10 cellular contexts compared by ENCODE assay signal in genomic region chr3:101836907-101837598, GRCh38. TPM values are rescaled to one million over a fixed set of nuclear protein-coding genes. Genes with fewer than 3 reads are reported as not detected.
DNase-seq lines count a peak whose midpoint lies in the region; ATAC-seq, FAIRE-seq and TF ChIP-seq lines count a peak whose summit lies in the region.
"Had no signal": no experiment of that assay in that cellular context is flagged by ENCODE, and none has a peak within 500 bp of the region (broad histone marks: within the 10 kb centered on the region; RNA-seq: fewer than 3 reads in every experiment).

No MANE protein-coding gene starts in this region.

- peak overlapping the region; percentile 56 for H3K4me2 ChIP-seq in GM12878 (ENCODE audit: control insufficient read depth, insufficient read depth)

- H3K79me2 ChIP-seq in GM12878 (ENCODE audit: control insufficient read depth, insufficient read depth, low read length): peaks cover 95% of the 10 kb centered on the region

- H3K9me3 ChIP-seq in GM12878 (replicated peaks; ENCODE audit: control insufficient read depth, insufficient read depth, low read length): peaks cover 1% of the 10 kb centered on the region; the same call in 1 of the 3 replicates

- TF ChIP-seq CTCF in GM12865 (IDR thresholded peaks at IDR 0.05; ENCODE audit: insufficient read depth, low read depth, low read length, missing control alignments) (no peak), GM12878 (IDR thresholded peaks at IDR 0.05 in 2 of 3, conservative IDR thresholded peaks at IDR 0.05 in 1 of 3; ENCODE audit: control insufficient read depth in 2 of 3, extremely low read depth in 1 of 3, insufficient read depth in 1 of 3, low read depth in 3 of 3, low read length in 3 of 3) (no peak)
- TF ChIP-seq CTCF in activated CD8-positive, alpha-beta T cell treated with anti-CD3 and anti-CD28 coated beads for 36 hours (IDR thresholded peaks at IDR 0.05): no peak

- H3K27me3 Mint-ChIP-seq in activated CD8-positive, alpha-beta T cell treated with anti-CD3 and anti-CD28 coated beads for 36 hours: no peaks in the 10 kb centered on the region
- H3K27me3 Mint-ChIP-seq in activated naive CD4-positive, alpha-beta T cell treated with anti-CD3 and anti-CD28 coated beads, Interleukin-2, amount 10 ng/mL, durations not matched to agents 7 days and 5 days: no peaks in the 10 kb centered on the region

- WGBS in GM12878 (ENCODE audit: insufficient coverage, insufficient replicate concordance, low lambda C conversion rate, missing lambda C conversion rate): 0% methylated on average over 2 of the region's 2 CpGs

- no peak overlapping the region for H3K4me3 Mint-ChIP-seq in activated CD8-positive, alpha-beta T cell treated with anti-CD3 and anti-CD28 coated beads for 36 hours
- H3K4me3 Mint-ChIP-seq in activated naive CD4-positive, alpha-beta T cell treated with anti-CD3 and anti-CD28 coated beads, Interleukin-2, amount 10 ng/mL, durations not matched to agents 7 days and 5 days: no peak overlapping the region

- peaks cover 57% of the 10 kb centered on the region for H3K36me3 Mint-ChIP-seq in activated CD8-positive, alpha-beta T cell treated with anti-CD3 and anti-CD28 coated beads for 36 hours (ENCODE audit: low read depth)
- peaks cover 33% of the 10 kb centered on the region for H3K36me3 Mint-ChIP-seq in activated naive CD4-positive, alpha-beta T cell treated with anti-CD3 and anti-CD28 coated beads, Interleukin-2, amount 10 ng/mL, durations not matched to agents 7 days and 5 days

- TF ChIP-seq POLR2A in GM12878 (IDR thresholded peaks at IDR 0.05; ENCODE audit: low read depth, low read length): no peak

- FAIRE-seq in GM12878 (lab: Jason Lieb, UNC): no peak

- H3K4me1 ChIP-seq in GM12878 (ENCODE audit: control insufficient read depth, insufficient read depth, low read length): peaks cover 41% of the 10 kb centered on the region

- H3K36me3 ChIP-seq in GM12878 (ENCODE audit: control insufficient read depth in 2 of 2, insufficient read depth in 2 of 2, low read length in 1 of 2): peaks cover 0 to 15% of the 10 kb centered on the region in 2 experiments; a peak in 2 of 4 replicates

- RAD21 ChIA-PET in GM12878 (lab: Charles Lee; ENCODE audit: unreplicated experiment): interaction anchor here (0.7 to 2.7 kb wide), 8 partner anchors 10 to 392 kb away, joined by 3 to 18 read pairs (median 6); no protein-coding TSS in a partner anchor

- SMC1A ChIA-PET in GM12878 (lab: Charles Lee; ENCODE audit: uncharacterized antibody, unreplicated experiment): interaction anchor here (0.8 to 3.9 kb wide), 6 partner anchors 10 to 391 kb away, joined by 3 to 23 read pairs (median 4); partner anchors contain the start of gene NFKBIZ

- ATAC-seq in GM12878: peak; percentile 35
- no peak for ATAC-seq in activated CD8-positive, alpha-beta T cell treated with anti-CD3 and anti-CD28 coated beads for 36 hours
- no peak for ATAC-seq in HG02840 (IDR thresholded peaks at IDR 0.05; ENCODE audit: low FRiP score, unreplicated experiment)

- in situ Hi-C loops in GM12878 (cut with MboI): no loop called here

- H3K4me3 ChIP-seq in GM12865 (ENCODE audit: low read depth, low read length) (peak overlapping the region; percentile 29), GM12878 (peak overlapping the region; percentile 32; the same call in 1 of the 2 replicates)

- no peak for DNase-seq in GM12865 (ENCODE audit: low read depth)
- DNase-seq in M059J (ENCODE audit: low read depth): peak; percentile 89
- DNase-seq in GM12878 (ENCODE audit: low read depth, low spot score): no peak
- DNase-seq in myocyte (ENCODE audit: low read depth): peak; percentile 40
- DNase-seq in activated CD8-positive, alpha-beta T cell treated with anti-CD3 and anti-CD28 coated beads for 36 hours: no peak
- DNase-seq in SK-N-DZ (ENCODE audit: low spot score): no peak
- DNase-seq in activated naive CD4-positive, alpha-beta T cell treated with anti-CD3 and anti-CD28 coated beads, Interleukin-2, amount 10 ng/mL, durations not matched to agents 7 days and 5 days: no peak
- DNase-seq: activated T-cell treated with anti-CD3 and anti-CD28 coated beads, Interleukin-2, amount 50 U/mL, for 1 hour; NCI-H187 had no signal

- H2AFZ ChIP-seq in GM12878 (ENCODE audit: control insufficient read depth, low read depth, low read length): no peak overlapping the region

- 0 out of 2 replicates have a peak overlapping the region, but pooled peaks have one; percentile 27 for H3K27ac ChIP-seq in GM12878 (ENCODE audit: control insufficient read depth, insufficient read depth)

- intact Hi-C loops in GM12878 (cut with micrococcal nuclease; ENCODE audit: unreplicated experiment): no loop called here
- intact Hi-C loops in activated CD8-positive, alpha-beta T cell treated with anti-CD3 and anti-CD28 coated beads for 36 hours (cut with micrococcal nuclease): no loop called here

- peak in 1 of 2 experiments; percentile 19; a peak in 1 of 4 replicates for TF ChIP-seq EP300 in GM12878 (IDR thresholded peaks at IDR 0.05; ENCODE audit: borderline replicate concordance in 1 of 2, control insufficient read depth in 1 of 2, low read depth in 2 of 2, low read length in 2 of 2)

- H3K4me1 Mint-ChIP-seq in activated CD8-positive, alpha-beta T cell treated with anti-CD3 and anti-CD28 coated beads for 36 hours (ENCODE audit: low read depth): peaks cover 64% of the 10 kb centered on the region
- H3K4me1 Mint-ChIP-seq in activated naive CD4-positive, alpha-beta T cell treated with anti-CD3 and anti-CD28 coated beads, Interleukin-2, amount 10 ng/mL, durations not matched to agents 7 days and 5 days: peaks cover 41% of the 10 kb centered on the region

- POLR2A ChIA-PET in GM12878 (lab: Charles Lee): interaction anchor here (0.7 to 6.0 kb wide), 7 partner anchors 10 to 101 kb away, joined by 3 to 40 read pairs (median 4); partner anchors contain the start of gene NFKBIZ
- POLR2A ChIA-PET in activated CD8-positive, alpha-beta T cell treated with anti-CD3 and anti-CD28 coated beads for 36 hours (lab: Charles Lee): no interaction called here

- H3K9ac ChIP-seq in GM12878 (ENCODE audit: control insufficient read depth, insufficient read depth, low read length): peak overlapping the region; percentile 30; the same call in 1 of the 2 replicates

- H3K27me3 ChIP-seq in GM12878 (replicated peaks in 1 of 2; ENCODE audit: control insufficient read depth in 2 of 2, insufficient read depth in 2 of 2, low read length in 1 of 2): no peaks in the 10 kb centered on the region

- 0 out of 2 replicates have a peak, but pooled peaks cover 3% of the 10 kb centered on the region for H4K20me1 ChIP-seq in GM12878 (ENCODE audit: control insufficient read depth, insufficient read depth)

- no peak overlapping the region for H3K27ac Mint-ChIP-seq in activated CD8-positive, alpha-beta T cell treated with anti-CD3 and anti-CD28 coated beads for 36 hours
- no peak overlapping the region for H3K27ac Mint-ChIP-seq in activated naive CD4-positive, alpha-beta T cell treated with anti-CD3 and anti-CD28 coated beads, Interleukin-2, amount 10 ng/mL, durations not matched to agents 7 days and 5 days

- no peak for TF ChIP-seq RAD21 in GM12878 (IDR thresholded peaks at IDR 0.05; ENCODE audit: insufficient read depth, low read depth, low read length)

- BruUV-seq in GM12878 (replicated peaks; lab: Mats Ljungman, UMichigan): no TSS peak

- CTCF ChIA-PET in GM12878 (lab: Yijun Ruan, JAX): interaction anchor here (0.7 kb wide), 1 partner anchor 388 kb away, joined by 3 read pairs; no protein-coding TSS in a partner anchor
- CTCF ChIA-PET in activated CD8-positive, alpha-beta T cell treated with anti-CD3 and anti-CD28 coated beads for 36 hours (lab: Charles Lee): interaction anchor here (1.1 kb wide), 1 partner anchor 392 kb away, joined by 3 read pairs; no protein-coding TSS in a partner anchor
- CTCF ChIA-PET in activated naive CD4-positive, alpha-beta T cell treated with anti-CD3 and anti-CD28 coated beads, Interleukin-2, amount 10 ng/mL, durations not matched to agents 7 days and 5 days (lab: Charles Lee): interaction anchor here (1.6 kb wide), 1 partner anchor 10 kb away, joined by 4 read pairs; no protein-coding TSS in a partner anchor

- peaks cover 2% of the 10 kb centered on the region for H3K9me3 Mint-ChIP-seq in activated CD8-positive, alpha-beta T cell treated with anti-CD3 and anti-CD28 coated beads for 36 hours
- H3K9me3 Mint-ChIP-seq in activated naive CD4-positive, alpha-beta T cell treated with anti-CD3 and anti-CD28 coated beads, Interleukin-2, amount 10 ng/mL, durations not matched to agents 7 days and 5 days: peaks cover 2% of the 10 kb centered on the region

RNA-seq across cellular contexts. Expression of gene NFKBIZ, which starts 12.3 kb away (rescaled TPM):
- total RNA-seq in M059J (2014; rRNA removed; shearing (Covaris generic)): 5.4 and 9.6 TPM in 2 replicates
- 396 and 457 TPM in 2 replicates for total RNA-seq in GM12878 (2013; cell fraction: nucleolus; rRNA removed)
- 19.0 and 23.6 TPM in 2 replicates for total RNA-seq in GM12878 (2014; rRNA removed)
- total RNA-seq in GM12878 (2014; rRNA removed; fragmentation: Illumina TruSeq; extraction: Trizol): 20.1 and 24.3 TPM in 2 replicates
- 27.0 and 27.3 TPM in 2 replicates for total RNA-seq in GM12878 (2021)
- polyA plus RNA-seq in GM12878 (2011; ENCODE audit: low read depth): 15.6 TPM
- polyA plus RNA-seq in GM12878 (2011; rRNA removed): 50.8 and 53.8 TPM in 2 replicates
- polyA plus RNA-seq in GM12878 (2011; cell fraction: cytosol; rRNA removed): 22.1 and 28.4 TPM in 2 replicates
- 95.4 and 129 TPM in 2 replicates for polyA plus RNA-seq in GM12878 (2011; cell fraction: nucleus; rRNA removed)
- polyA plus RNA-seq in GM12878 (2012): 19.3 and 20.9 TPM in 2 replicates
- polyA plus RNA-seq in GM12878 (2014; fragmentation: Illumina TruSeq; extraction: Trizol): 16.5 and 21.7 TPM in 2 replicates
- 1 to 10 TPM; 6.3 to 8.9 TPM for polyA plus RNA-seq in GM12878 (2014; fragmentation: Nextera tagmentation; extraction: Ambion mirVana)
- 18.2 TPM in 2 replicates for polyA plus RNA-seq in GM12878 (2014; rRNA removed)
- 1 to 10 TPM; 7.7 to 8.5 TPM for polyA plus RNA-seq in GM12878 (2016; fragmentation: Nextera tagmentation; extraction: Ambion mirVana)
- 114 and 135 TPM in 2 replicates for polyA minus RNA-seq in GM12878 (2011; rRNA and poly(A)+ RNA removed)
- polyA minus RNA-seq in GM12878 (2011; cell fraction: cytosol; rRNA and poly(A)+ RNA removed): 25.4 and 32.1 TPM in 2 replicates
- 165 and 223 TPM in 2 replicates for polyA minus RNA-seq in GM12878 (2011; cell fraction: nucleus; rRNA and poly(A)+ RNA removed)
- total RNA-seq in myocyte: 12.9 and 15.6 TPM in 2 replicates
- polyA plus RNA-seq in myocyte (2012): 9.3 TPM
- 10 to 100 TPM; 62.1 to 70.6 TPM for total RNA-seq in activated CD8-positive, alpha-beta T cell treated with anti-CD3 and anti-CD28 coated beads for 36 hours
- polyA plus RNA-seq in SK-N-DZ (2014; cell fraction: cytosol; rRNA removed): 0.86 and 1.9 TPM in 2 replicates
- 2.1 and 7.6 TPM in 2 replicates for polyA plus RNA-seq in SK-N-DZ (2014; cell fraction: nucleus; rRNA removed)

RNA-seq across cellular contexts. Expression of gene NXPE3, which starts 58.0 kb away (rescaled TPM):
- 17.9 and 19.2 TPM in 2 replicates for total RNA-seq in M059J (2014; rRNA removed; shearing (Covaris generic))
- 2.5 and 3.0 TPM in 2 replicates for total RNA-seq in GM12878 (2013; cell fraction: nucleolus; rRNA removed)
- total RNA-seq in GM12878 (2014; rRNA removed) (4.5 and 5.5 TPM in 2 replicates), GM12878 (2014; rRNA removed; fragmentation: Illumina TruSeq; extraction: Trizol) (2.4 TPM in 2 replicates), GM12878 (2021) (6.4 and 6.9 TPM in 2 replicates), myocyte (36.4 and 42.1 TPM in 2 replicates)
- polyA plus RNA-seq in GM12878 (2011; ENCODE audit: low read depth): 2.1 TPM
- polyA plus RNA-seq in GM12878 (2011; rRNA removed) (3.7 and 4.7 TPM in 2 replicates), GM12878 (2014; fragmentation: Illumina TruSeq; extraction: Trizol) (5.0 and 5.5 TPM in 2 replicates), GM12878 (2014; fragmentation: Nextera tagmentation; extraction: Ambion mirVana) (1 to 10 TPM; 2.0 to 2.2 TPM), GM12878 (2014; rRNA removed) (5.2 and 5.4 TPM in 2 replicates), GM12878 (2016; fragmentation: Nextera tagmentation; extraction: Ambion mirVana) (1 to 10 TPM; 6.8 to 8.7 TPM)
- polyA plus RNA-seq in GM12878 (2011; cell fraction: cytosol; rRNA removed): 3.3 and 4.3 TPM in 2 replicates
- polyA plus RNA-seq in GM12878 (2011; cell fraction: nucleus; rRNA removed): 2.0 and 2.1 TPM in 2 replicates
- polyA plus RNA-seq in GM12878 (2012): 2.3 and 2.6 TPM in 2 replicates
- 6.5 and 8.9 TPM in 2 replicates for polyA minus RNA-seq in GM12878 (2011; rRNA and poly(A)+ RNA removed)
- 2.0 and 2.3 TPM in 2 replicates for polyA minus RNA-seq in GM12878 (2011; cell fraction: cytosol; rRNA and poly(A)+ RNA removed)
- 2.3 and 4.4 TPM in 2 replicates for polyA minus RNA-seq in GM12878 (2011; cell fraction: nucleus; rRNA and poly(A)+ RNA removed)
- 36.7 TPM for polyA plus RNA-seq in myocyte (2012)
- total RNA-seq in activated CD8-positive, alpha-beta T cell treated with anti-CD3 and anti-CD28 coated beads for 36 hours: 10 to 100 TPM; 20.9 to 21.6 TPM
- 7.9 and 8.4 TPM in 2 replicates for polyA plus RNA-seq in SK-N-DZ (2014; cell fraction: cytosol; rRNA removed)
- polyA plus RNA-seq in SK-N-DZ (2014; cell fraction: nucleus; rRNA removed): 2.4 and 5.0 TPM in 2 replicates

Comparison
In these comparisons a context has a peak if more than half of its experiments do, and no peak if none do; other contexts are left out.
1. DNase-seq: peak in M059J (single experiment) and myocyte (single experiment); none in GM12865 (single experiment), GM12878 (single experiment), activated CD8-positive, alpha-beta T cell treated with anti-CD3 and anti-CD28 coated beads for 36 hours (single experiment), SK-N-DZ (single experiment) and activated naive CD4-positive, alpha-beta T cell treated with anti-CD3 and anti-CD28 coated beads, Interleukin-2, amount 10 ng/mL, durations not matched to agents 7 days and 5 days (single experiment).